13 cellular contexts compared by ENCODE assay signal in the genomic region with DNA sequence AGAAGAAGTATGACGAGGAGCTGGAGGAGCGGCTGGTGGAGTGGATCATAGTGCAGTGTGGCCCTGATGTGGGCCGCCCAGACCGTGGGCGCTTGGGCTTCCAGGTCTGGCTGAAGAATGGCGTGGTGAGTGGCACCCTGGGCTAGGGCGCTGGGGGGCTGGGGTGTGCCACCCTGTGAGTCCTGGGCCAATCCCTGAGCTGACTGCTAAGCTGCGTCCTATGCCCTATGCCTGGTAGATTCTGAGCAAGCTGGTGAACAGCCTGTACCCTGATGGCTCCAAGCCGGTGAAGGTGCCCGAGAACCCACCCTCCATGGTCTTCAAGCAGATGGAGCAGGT. TPM values are rescaled to one million over a fixed set of nuclear protein-coding genes. Genes with fewer than 3 reads are reported as not detected.
DNase-seq lines count a peak whose midpoint lies in the region; ATAC-seq, FAIRE-seq and TF ChIP-seq lines count a peak whose summit lies in the region.
"Had no signal": no experiment of that assay in that cellular context is flagged by ENCODE, and none has a peak within 500 bp of the region (broad histone marks: within the 10 kb centered on the region; RNA-seq: fewer than 3 reads in every experiment).

No MANE protein-coding gene starts in this region.

- DNase-seq in GM12892 (ENCODE audit: insufficient read length) (no peak), GM10266 (ENCODE audit: extremely low spot score) (no peak)
- no peak for DNase-seq in effector CD8-positive, alpha-beta T cell (lab: John Stamatoyannopoulos, UW)
- DNase-seq: activated CD4-positive, alpha-beta T cell treated with anti-CD3 and anti-CD28 coated beads, Interleukin-2, amount 10 ng/mL, durations not matched to agents 7 days and 5 days; COR-L47; nucleus accumbens; stimulated activated CD4-positive, alpha-beta T cell treated with anti-CD3 and anti-CD28 coated beads, Interleukin-4, amount 100 ng/mL, for 1 hour; substantia nigra had no signal

- no peaks in the 10 kb centered on the region for H3K27me3 ChIP-seq in layer of hippocampus (ENCODE audit: control insufficient read depth, insufficient read depth, low read length)

- no peaks in the 10 kb centered on the region for H3K4me1 Mint-ChIP-seq in activated T-helper 17 cell treated with anti-CD3 and anti-CD28 coated beads, Interleukin-2, amount 50 U/mL, for 72 hours
- peaks cover 24% of the 10 kb centered on the region for H3K4me1 Mint-ChIP-seq in stimulated activated memory B cell treated with anti-CD40 and anti-IgM and Interleukin-4, amounts not matched to agents 10 μg/mL and 1 μg/mL and 100 μg/mL, for 72 hours
- H3K4me1 Mint-ChIP-seq: activated CD4-positive, alpha-beta T cell treated with anti-CD3 and anti-CD28 coated beads, Interleukin-2, amount 10 ng/mL, durations not matched to agents 7 days and 5 days had no signal

- no peaks in the 10 kb centered on the region for H3K9me3 Mint-ChIP-seq in activated T-helper 17 cell treated with anti-CD3 and anti-CD28 coated beads, Interleukin-2, amount 50 U/mL, for 72 hours
- H3K9me3 Mint-ChIP-seq in stimulated activated memory B cell treated with anti-CD40 and anti-IgM and Interleukin-4, amounts not matched to agents 10 μg/mL and 1 μg/mL and 100 μg/mL, for 72 hours = no peaks in the 10 kb centered on the region
- H3K9me3 Mint-ChIP-seq: activated CD4-positive, alpha-beta T cell treated with anti-CD3 and anti-CD28 coated beads, Interleukin-2, amount 10 ng/mL, durations not matched to agents 7 days and 5 days had no signal

- no peak for ATAC-seq in activated T-helper 17 cell treated with anti-CD3 and anti-CD28 coated beads, Interleukin-2, amount 50 U/mL, for 72 hours (replicated peaks)
- ATAC-seq in stimulated activated memory B cell treated with anti-CD40 and anti-IgM and Interleukin-4, amounts not matched to agents 10 μg/mL and 1 μg/mL and 100 μg/mL, for 72 hours = peak; percentile 26
- ATAC-seq in HG03196 (IDR thresholded peaks at IDR 0.05; ENCODE audit: unreplicated experiment) (no peak), GM19328 (IDR thresholded peaks at IDR 0.05; ENCODE audit: unreplicated experiment) (no peak)

- H3K27me3 Mint-ChIP-seq in activated T-helper 17 cell treated with anti-CD3 and anti-CD28 coated beads, Interleukin-2, amount 50 U/mL, for 72 hours = no peaks in the 10 kb centered on the region
- H3K27me3 Mint-ChIP-seq in stimulated activated memory B cell treated with anti-CD40 and anti-IgM and Interleukin-4, amounts not matched to agents 10 μg/mL and 1 μg/mL and 100 μg/mL, for 72 hours = no peaks in the 10 kb centered on the region
- H3K27me3 Mint-ChIP-seq: activated CD4-positive, alpha-beta T cell treated with anti-CD3 and anti-CD28 coated beads, Interleukin-2, amount 10 ng/mL, durations not matched to agents 7 days and 5 days had no signal

- H3K27ac ChIP-seq in layer of hippocampus (ENCODE audit: low read depth, low read length) = peak overlapping the region; percentile 42

- no peak for TF ChIP-seq CTCF in GM10266 (IDR thresholded peaks at IDR 0.05; ENCODE audit: control insufficient read depth, insufficient read depth, low read depth, missing control alignments)

- TF ChIP-seq POLR2A in GM12892 (IDR thresholded peaks at IDR 0.05; ENCODE audit: low read depth, low read length) = 0 out of 2 replicates have a peak, but pooled peaks have one; percentile 15

- H3K4me3 Mint-ChIP-seq in activated T-helper 17 cell treated with anti-CD3 and anti-CD28 coated beads, Interleukin-2, amount 50 U/mL, for 72 hours = no peak overlapping the region
- H3K4me3 Mint-ChIP-seq in stimulated activated memory B cell treated with anti-CD40 and anti-IgM and Interleukin-4, amounts not matched to agents 10 μg/mL and 1 μg/mL and 100 μg/mL, for 72 hours = no peak overlapping the region
- H3K4me3 Mint-ChIP-seq: activated CD4-positive, alpha-beta T cell treated with anti-CD3 and anti-CD28 coated beads, Interleukin-2, amount 10 ng/mL, durations not matched to agents 7 days and 5 days had no signal

- no peak for FAIRE-seq in GM12892 (lab: Jason Lieb, UNC)

- peak overlapping the region; percentile 58 for H3K27ac Mint-ChIP-seq in activated T-helper 17 cell treated with anti-CD3 and anti-CD28 coated beads, Interleukin-2, amount 50 U/mL, for 72 hours
- peak overlapping the region; percentile 47 for H3K27ac Mint-ChIP-seq in stimulated activated memory B cell treated with anti-CD40 and anti-IgM and Interleukin-4, amounts not matched to agents 10 μg/mL and 1 μg/mL and 100 μg/mL, for 72 hours

- peaks cover 35% of the 10 kb centered on the region for H3K36me3 Mint-ChIP-seq in activated T-helper 17 cell treated with anti-CD3 and anti-CD28 coated beads, Interleukin-2, amount 50 U/mL, for 72 hours (ENCODE audit: low read depth)
- peaks cover 33% of the 10 kb centered on the region for H3K36me3 Mint-ChIP-seq in stimulated activated memory B cell treated with anti-CD40 and anti-IgM and Interleukin-4, amounts not matched to agents 10 μg/mL and 1 μg/mL and 100 μg/mL, for 72 hours

RNA-seq across cellular contexts. Expression of gene TAGLN, which starts 3.9 kb away (rescaled TPM):
- polyA plus RNA-seq in GM12892 (2012; ENCODE audit: missing spikeins) = 4.5 TPM
- 1 to 10 TPM; 5.1 to 9.6 TPM for total RNA-seq in activated T-helper 17 cell treated with anti-CD3 and anti-CD28 coated beads, Interleukin-2, amount 50 U/mL, for 72 hours

RNA-seq across cellular contexts. Expression of gene SIDT2, which starts 24.5 kb away (rescaled TPM):
- 13.6 TPM for polyA plus RNA-seq in GM12892 (2012; ENCODE audit: missing spikeins)
- total RNA-seq in activated T-helper 17 cell treated with anti-CD3 and anti-CD28 coated beads, Interleukin-2, amount 50 U/mL, for 72 hours = 10 to 100 TPM; 25.0 to 43.9 TPM

RNA-seq across cellular contexts. Expression of gene PCSK7, which starts 28.8 kb away (rescaled TPM):
- polyA plus RNA-seq in GM12892 (2012; ENCODE audit: missing spikeins) = 41.6 TPM
- 100 to 1,000 TPM; 101 to 106 TPM for total RNA-seq in activated T-helper 17 cell treated with anti-CD3 and anti-CD28 coated beads, Interleukin-2, amount 50 U/mL, for 72 hours

RNA-seq across cellular contexts. Expression of gene RNF214, which starts 29.4 kb away (rescaled TPM):
- 10.9 TPM for polyA plus RNA-seq in GM12892 (2012; ENCODE audit: missing spikeins)
- 10 to 100 TPM; 15.3 to 18.6 TPM for total RNA-seq in activated T-helper 17 cell treated with anti-CD3 and anti-CD28 coated beads, Interleukin-2, amount 50 U/mL, for 72 hours

RNA-seq across cellular contexts. Expression of gene PAFAH1B2, which starts 59.0 kb away (rescaled TPM):
- polyA plus RNA-seq in GM12892 (2012; ENCODE audit: missing spikeins) = 22.2 TPM
- total RNA-seq in activated T-helper 17 cell treated with anti-CD3 and anti-CD28 coated beads, Interleukin-2, amount 50 U/mL, for 72 hours = 10 to 100 TPM; 53.7 to 87.6 TPM
